In genomic region chr12:3119745-3120660, GRCh38 we compare ENCODE assay signal across 9 cellular contexts. TPM values are rescaled to one million over a fixed set of nuclear protein-coding genes. Genes with fewer than 3 reads are reported as not detected.
DNase-seq lines count a peak whose midpoint lies in the region; ATAC-seq, FAIRE-seq and TF ChIP-seq lines count a peak whose summit lies in the region.
"Had no signal": no experiment of that assay in that cellular context is flagged by ENCODE, and none has a peak within 500 bp of the region (broad histone marks: within the 10 kb centered on the region; RNA-seq: fewer than 3 reads in every experiment).

No MANE protein-coding gene starts in this region.

- peaks cover 38% of the 10 kb centered on the region for H3K4me1 ChIP-seq in body of pancreas
- H3K4me1 ChIP-seq in left ventricle myocardium inferior, result peaks cover 92% of the 10 kb centered on the region
- no peaks in the 10 kb centered on the region for H3K4me1 ChIP-seq in small intestine (ENCODE audit: control insufficient read depth in 2 of 2, insufficient read depth in 1 of 2, low read depth in 1 of 2, low read length in 1 of 2)

- H3K36me3 ChIP-seq in body of pancreas (replicated peaks in 1 of 2; ENCODE audit: insufficient read depth in 1 of 2, low read depth in 2 of 2) (no peaks in the 10 kb centered on the region), left ventricle myocardium inferior (no peaks in the 10 kb centered on the region), small intestine (ENCODE audit: control insufficient read depth in 2 of 2, insufficient read depth in 2 of 2, low read length in 2 of 2) (no peaks in the 10 kb centered on the region)

- 26 to 34% methylated on average over 5 to 18 of the region's 18 CpGs for WGBS in body of pancreas, 2 donors
- WGBS in small intestine, 3 donors, result 67 to 79% (median 68%) methylated on average over 18 of the region's 18 CpGs

- DNase-seq in GM03348 (ENCODE audit: low spot score) (peak; percentile 68), body of pancreas (peak; percentile 59 to 86 (median 78)), left ventricle myocardium inferior (peak; percentile 79), posterior vena cava (ENCODE audit: low spot score) (no peak), HPDE6-E6E7 (ENCODE audit: extremely low spot score) (no peak), small intestine (no peak)

- peak in 2 of 3 donors; percentile 28 to 38 for TF ChIP-seq POLR2A in body of pancreas (IDR thresholded peaks at IDR 0.05)

- H3K27ac ChIP-seq in body of pancreas (peak overlapping the region; percentile 58 to 81 (median 66)), left ventricle myocardium inferior (replicated peaks) (peak overlapping the region; percentile 86), skin epidermis (peak overlapping the region in 20 of 21 experiments; percentile 7 to 80 (median 65)), small intestine (ENCODE audit: low read depth in 1 of 2, low read length in 1 of 2) (peak overlapping the region in 1 of 2 donors; percentile 11)

- H3K9me3 ChIP-seq in body of pancreas, result no peaks in the 10 kb centered on the region
- peaks cover 10% of the 10 kb centered on the region for H3K9me3 ChIP-seq in left ventricle myocardium inferior (replicated peaks)
- H3K9me3 ChIP-seq in small intestine (ENCODE audit: control insufficient read depth, low read depth), result no peaks in the 10 kb centered on the region

- no peak for FAIRE-seq in small intestine (lab: Jason Lieb, UNC)
- FAIRE-seq: colon had no signal

- TF ChIP-seq CTCF in body of pancreas (IDR thresholded peaks at IDR 0.05) (no peak), left ventricle myocardium inferior (IDR thresholded peaks at IDR 0.05; ENCODE audit: borderline replicate concordance) (no peak)

- no peak overlapping the region for H3K4me3 ChIP-seq in body of pancreas
- H3K4me3 ChIP-seq in left ventricle myocardium inferior, result peak overlapping the region; percentile 4
- no peak overlapping the region for H3K4me3 ChIP-seq in skin epidermis
- H3K4me3 ChIP-seq in small intestine (ENCODE audit: low read depth in 1 of 2, low read length in 2 of 2), result no peak overlapping the region

- intact Hi-C loops in body of pancreas (cut with DNase I), result no loop called here
- intact Hi-C loops in left ventricle myocardium inferior (cut with micrococcal nuclease), result no loop called here
- intact Hi-C loops in posterior vena cava (cut with DNase I), result loop anchor here (5.0 to 10.0 kb wide), 2 partner anchors 43 to 465 kb away; partner anchors contain the start of gene TSPAN9 (in 1 of the 2)

- ATAC-seq in body of pancreas, result peak; percentile 75
- no peak for ATAC-seq in GM19395 (IDR thresholded peaks at IDR 0.05; ENCODE audit: unreplicated experiment)

- no peaks in the 10 kb centered on the region for H3K27me3 ChIP-seq in body of pancreas
- H3K27me3 ChIP-seq in left ventricle myocardium inferior (ENCODE audit: low read depth), result no peaks in the 10 kb centered on the region
- H3K27me3 ChIP-seq in small intestine (ENCODE audit: control insufficient read depth in 2 of 2, insufficient read depth in 2 of 2, low read length in 2 of 2), result no peaks in the 10 kb centered on the region

RNA-seq across cellular contexts. Expression of gene TSPAN9, which starts 42.8 kb away (rescaled TPM):
- 10 to 100 TPM; 14.0 to 18.5 TPM for total RNA-seq in body of pancreas
- total RNA-seq in left ventricle myocardium inferior, result 305 TPM
- total RNA-seq in posterior vena cava, result 10 to 100 TPM; 34.2 to 38.5 TPM
- polyA plus RNA-seq in small intestine, result 10 to 100 TPM in 1 of 3 donors, 1 to 10 TPM in 2; 1.3 to 23.1 (median 2.4) TPM

Comparison
In these comparisons a context has a peak if more than half of its experiments do, and no peak if none do; other contexts are left out.
1. DNase-seq: peak in GM03348 (single experiment), body of pancreas (4 of 4) and left ventricle myocardium inferior (single experiment); none in posterior vena cava (single experiment), HPDE6-E6E7 (single experiment) and small intestine (single experiment).
2. intact Hi-C loops: an anchor here in posterior vena cava (5.0 to 10.0 kb wide); none called in body of pancreas and left ventricle myocardium inferior.